In the genomic region with DNA sequence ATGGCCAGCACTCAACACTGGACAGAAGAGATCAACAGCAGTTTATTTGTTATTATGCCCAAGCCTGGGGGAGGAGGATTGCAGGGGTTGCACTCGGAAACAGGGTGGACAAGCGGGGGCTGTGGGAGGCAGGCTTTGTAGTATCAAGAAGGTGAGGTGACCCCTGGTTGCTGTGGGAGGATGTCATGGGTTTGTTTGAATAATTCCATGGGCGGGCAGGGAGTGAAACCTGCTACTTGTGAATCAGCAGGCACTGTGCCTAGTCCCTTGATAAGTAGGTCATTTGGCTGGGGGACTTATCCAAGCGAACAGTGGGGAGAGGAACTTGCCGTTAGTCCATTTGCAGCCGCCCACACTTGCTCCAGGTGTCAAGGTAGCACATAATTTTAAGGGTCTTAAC, we compare ENCODE assay signal across 12 cellular contexts.
DNase-seq lines count a peak whose midpoint lies in the region; ATAC-seq and TF ChIP-seq lines count a peak whose summit lies in the region.
"Had no signal": no experiment of that assay in that cellular context is flagged by ENCODE, and none has a peak within 500 bp of the region (broad histone marks: within the 10 kb centered on the region; RNA-seq: fewer than 3 reads in every experiment).

No MANE protein-coding gene starts in this region.

- TF ChIP-seq POLR2A in spleen (IDR thresholded peaks at IDR 0.05) = no peak

- H3K4me1 ChIP-seq in HEK293 (ENCODE audit: control insufficient read depth, insufficient read depth, low read length) (no peaks in the 10 kb centered on the region), spleen (no peaks in the 10 kb centered on the region)

- H3K27ac ChIP-seq in HEK293 (ENCODE audit: extremely low read depth, low read depth, low read length) (no peak overlapping the region), spleen (no peak overlapping the region)

- peak overlapping the region; percentile 48 for H3K27ac Mint-ChIP-seq in glutamatergic neuron (ENCODE audit: unreplicated experiment)
- no peak overlapping the region for H3K27ac Mint-ChIP-seq in activated naive CD4-positive, alpha-beta T cell treated with anti-CD3 and anti-CD28 coated beads for 36 hours
- H3K27ac Mint-ChIP-seq: B cell; CD4-positive, alpha-beta T cell had no signal

- CTCF ChIA-PET in HEK293 (lab: Yijun Ruan, JAX) = no interaction called here
- CTCF ChIA-PET in activated naive CD4-positive, alpha-beta T cell treated with anti-CD3 and anti-CD28 coated beads for 36 hours (lab: Charles Lee) = no interaction called here

- H3K36me3 ChIP-seq in HEK293 (ENCODE audit: control insufficient read depth in 2 of 2, insufficient read depth in 1 of 2, low read length in 2 of 2) (no peaks in the 10 kb centered on the region), spleen (no peaks in the 10 kb centered on the region)

- H3K9me3 ChIP-seq in HEK293 (ENCODE audit: control insufficient read depth, insufficient read depth, low read depth, low read length) (peaks cover 6% of the 10 kb centered on the region), spleen (peaks cover 0 to 44% (median 23%) of the 10 kb centered on the region in 8 donors)

- intact Hi-C loops in spleen (cut with DNase I; ENCODE audit: low total_unique reads) = no loop called here
- intact Hi-C loops in activated naive CD4-positive, alpha-beta T cell treated with anti-CD3 and anti-CD28 coated beads for 36 hours (cut with micrococcal nuclease) = no loop called here

- peaks cover 0 to 27% (median 0%) of the 10 kb centered on the region in 7 donors for H3K27me3 ChIP-seq in spleen (replicated peaks in 1 of 7)

- H3K36me3 Mint-ChIP-seq in glutamatergic neuron (ENCODE audit: unreplicated experiment) = peaks cover 28% of the 10 kb centered on the region
- no peaks in the 10 kb centered on the region for H3K36me3 Mint-ChIP-seq in activated naive CD4-positive, alpha-beta T cell treated with anti-CD3 and anti-CD28 coated beads for 36 hours (ENCODE audit: low read depth)

- H3K9me3 Mint-ChIP-seq in glutamatergic neuron (ENCODE audit: unreplicated experiment) = peaks cover 38% of the 10 kb centered on the region
- H3K9me3 Mint-ChIP-seq in activated naive CD4-positive, alpha-beta T cell treated with anti-CD3 and anti-CD28 coated beads for 36 hours = peaks cover 13% of the 10 kb centered on the region

- no peak overlapping the region for H3K4me3 ChIP-seq in HEK293 (ENCODE audit: low read depth, low read length)
- no peak overlapping the region for H3K4me3 ChIP-seq in spleen

- 72 to 86% (median 73%) methylated on average over 4 to 6 of the region's 6 CpGs for WGBS in spleen, 5 donors

- TF ChIP-seq CTCF in HEK293 (tag by site-specific recombination; IDR thresholded peaks at IDR 0.05) = no peak
- TF ChIP-seq CTCF in glutamatergic neuron (IDR thresholded peaks at IDR 0.05; ENCODE audit: partially characterized antibody, unreplicated experiment) = no peak
- no peak for TF ChIP-seq CTCF in spleen (IDR thresholded peaks at IDR 0.05 in 8 of 11, conservative IDR thresholded peaks at IDR 0.05 in 3 of 11)

- peak overlapping the region; percentile 34 for H3K4me3 Mint-ChIP-seq in glutamatergic neuron (ENCODE audit: unreplicated experiment)
- no peak overlapping the region for H3K4me3 Mint-ChIP-seq in activated naive CD4-positive, alpha-beta T cell treated with anti-CD3 and anti-CD28 coated beads for 36 hours
- H3K4me3 Mint-ChIP-seq: B cell; CD4-positive, alpha-beta T cell had no signal

- peaks cover 33% of the 10 kb centered on the region for H3K4me1 Mint-ChIP-seq in glutamatergic neuron (ENCODE audit: low read depth, unreplicated experiment)
- H3K4me1 Mint-ChIP-seq in activated naive CD4-positive, alpha-beta T cell treated with anti-CD3 and anti-CD28 coated beads for 36 hours (ENCODE audit: low read depth) = no peaks in the 10 kb centered on the region
- H3K4me1 Mint-ChIP-seq: B cell had no signal

- DNase-seq in Daoy (ENCODE audit: low read depth) (peak; percentile 23), glutamatergic neuron (no peak), spleen (peak; percentile 31)
- DNase-seq in activated naive CD4-positive, alpha-beta T cell treated with anti-CD3 and anti-CD28 coated beads for 36 hours = no peak
- DNase-seq: Calu3; CD4-positive, alpha-beta T cell; DMS 273 treated with DMSO at 0.1 percent for 48 hours had no signal

- ATAC-seq in HG03025 (IDR thresholded peaks at IDR 0.05; ENCODE audit: low FRiP score, unreplicated experiment) (no peak), GM21786 (IDR thresholded peaks at IDR 0.05; ENCODE audit: unreplicated experiment) (no peak)
- ATAC-seq: HCT116 had no signal

- H3K27me3 Mint-ChIP-seq in glutamatergic neuron (ENCODE audit: unreplicated experiment) = peaks cover 20% of the 10 kb centered on the region
- H3K27me3 Mint-ChIP-seq in activated naive CD4-positive, alpha-beta T cell treated with anti-CD3 and anti-CD28 coated beads for 36 hours (ENCODE audit: low read depth) = peaks cover 17% of the 10 kb centered on the region

- POLR2A ChIA-PET in HEK293 (lab: Yijun Ruan, JAX) = no interaction called here

TF ChIP-seq in HEK293, 187 proteins besides CTCF, POLR2A, EP300 and RAD21:
- TF ChIP-seq, protein P1, sequence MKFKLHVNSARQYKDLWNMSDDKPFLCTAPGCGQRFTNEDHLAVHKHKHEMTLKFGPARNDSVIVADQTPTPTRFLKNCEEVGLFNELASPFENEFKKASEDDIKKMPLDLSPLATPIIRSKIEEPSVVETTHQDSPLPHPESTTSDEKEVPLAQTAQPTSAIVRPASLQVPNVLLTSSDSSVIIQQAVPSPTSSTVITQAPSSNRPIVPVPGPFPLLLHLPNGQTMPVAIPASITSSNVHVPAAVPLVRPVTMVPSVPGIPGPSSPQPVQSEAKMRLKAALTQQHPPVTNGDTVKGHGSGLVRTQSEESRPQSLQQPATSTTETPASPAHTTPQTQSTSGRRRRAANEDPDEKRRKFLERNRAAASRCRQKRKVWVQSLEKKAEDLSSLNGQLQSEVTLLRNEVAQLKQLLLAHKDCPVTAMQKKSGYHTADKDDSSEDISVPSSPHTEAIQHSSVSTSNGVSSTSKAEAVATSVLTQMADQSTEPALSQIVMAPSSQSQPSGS (tag by site-specific recombination; IDR thresholded peaks at IDR 0.05; ENCODE audit: low read depth) = no peak
- TF ChIP-seq ZFHX2 (tag by site-specific recombination; conservative IDR thresholded peaks at IDR 0.05) (peak; percentile 79), EGR2 (tag by site-specific recombination; IDR thresholded peaks at IDR 0.05; ENCODE audit: low read depth) (peak; percentile 96)

Comparison
In these comparisons a context has a peak if more than half of its experiments do, and no peak if none do; other contexts are left out.
1. DNase-seq: peak in Daoy (single experiment) and spleen (single experiment); none in glutamatergic neuron (single experiment) and activated naive CD4-positive, alpha-beta T cell treated with anti-CD3 and anti-CD28 coated beads for 36 hours (single experiment).